Comparison of ENCODE assay signal across 9 cellular contexts in genomic region chr1:233240839-233241682, GRCh38. TPM values are rescaled to one million over a fixed set of nuclear protein-coding genes. Genes with fewer than 3 reads are reported as not detected.
DNase-seq lines count a peak whose midpoint lies in the region; ATAC-seq and TF ChIP-seq lines count a peak whose summit lies in the region.
"Had no signal": no experiment of that assay in that cellular context is flagged by ENCODE, and none has a peak within 500 bp of the region (broad histone marks: within the 10 kb centered on the region; RNA-seq: fewer than 3 reads in every experiment).

No MANE protein-coding gene starts in this region.

- no peak overlapping the region for H3K4me3 Mint-ChIP-seq in neural progenitor cell
- H3K4me3 Mint-ChIP-seq: stimulated activated naive CD8-positive, alpha-beta T cell treated with anti-CD3 and anti-CD28 coated beads, Interleukin-15, Interleukin-2, amounts not matched to agents 100 ng/mL and 50 ng/mL, for 24 hours had no signal

- no peak overlapping the region for H3K27ac Mint-ChIP-seq in neural progenitor cell
- H3K27ac Mint-ChIP-seq: stimulated activated naive CD8-positive, alpha-beta T cell treated with anti-CD3 and anti-CD28 coated beads, Interleukin-15, Interleukin-2, amounts not matched to agents 100 ng/mL and 50 ng/mL, for 24 hours had no signal

- H3K9me3 Mint-ChIP-seq in neural progenitor cell, result no peaks in the 10 kb centered on the region
- H3K9me3 Mint-ChIP-seq: stimulated activated naive CD8-positive, alpha-beta T cell treated with anti-CD3 and anti-CD28 coated beads, Interleukin-15, Interleukin-2, amounts not matched to agents 100 ng/mL and 50 ng/mL, for 24 hours had no signal

- no peak overlapping the region for H3K4me3 ChIP-seq in neural progenitor cell

- H3K27me3 Mint-ChIP-seq in neural progenitor cell (ENCODE audit: insufficient read depth, low read depth), result no peaks in the 10 kb centered on the region
- H3K27me3 Mint-ChIP-seq: stimulated activated naive CD8-positive, alpha-beta T cell treated with anti-CD3 and anti-CD28 coated beads, Interleukin-15, Interleukin-2, amounts not matched to agents 100 ng/mL and 50 ng/mL, for 24 hours had no signal

- peak; percentile 14 for DNase-seq in activated CD4-positive, alpha-beta T cell treated with anti-CD3 and anti-CD28 coated beads for 48 hours
- no peak for DNase-seq in activated CD4-positive, alpha-beta T cell treated with anti-CD3 and anti-CD28 coated beads for 1 hour
- DNase-seq in HK-2 (ENCODE audit: unreplicated experiment), result peak; percentile 44
- DNase-seq in SKM-1 (lab: John Stamatoyannopoulos, UW; ENCODE audit: unreplicated experiment), result peak; percentile 75
- peak; percentile 64 for DNase-seq in fibroblast of peridontal ligament (ENCODE audit: extremely low read depth)
- DNase-seq in neural progenitor cell (ENCODE audit: low spot score), result peak; percentile 73
- no peak for DNase-seq in NK-92 treated with Interleukin-12 subunit alpha and Interleukin-12 subunit beta, amount 100 ng/mL, for 24 hours (lab: John Stamatoyannopoulos, UW)

- no peaks in the 10 kb centered on the region for H3K9me3 ChIP-seq in neural progenitor cell (ENCODE audit: low read depth)

- peaks cover 4% of the 10 kb centered on the region for H3K4me1 Mint-ChIP-seq in neural progenitor cell

- H3K9ac ChIP-seq in neural progenitor cell, result no peak overlapping the region

- no peaks in the 10 kb centered on the region for H3K79me2 ChIP-seq in neural progenitor cell (ENCODE audit: low read depth)

- H3K4me2 ChIP-seq in neural progenitor cell, result no peak overlapping the region

- no peaks in the 10 kb centered on the region for H3K36me3 ChIP-seq in neural progenitor cell

- H3K27ac ChIP-seq in neural progenitor cell, result no peak overlapping the region

- no peak overlapping the region for H2AFZ ChIP-seq in neural progenitor cell (replicated peaks)

- no peaks in the 10 kb centered on the region for H3K27me3 ChIP-seq in neural progenitor cell

- no peaks in the 10 kb centered on the region for H3F3A ChIP-seq in neural progenitor cell (ENCODE audit: low read depth)

- TF ChIP-seq CTCF in neural progenitor cell (IDR thresholded peaks at IDR 0.05), result peak; percentile 81

- H3K4me1 ChIP-seq in neural progenitor cell, result no peaks in the 10 kb centered on the region

- no peaks in the 10 kb centered on the region for H4K20me1 ChIP-seq in neural progenitor cell (ENCODE audit: low read depth)

- ATAC-seq in GM18858 (IDR thresholded peaks at IDR 0.05; ENCODE audit: unreplicated experiment), result no peak

- peaks cover 2% of the 10 kb centered on the region for H3K36me3 Mint-ChIP-seq in neural progenitor cell

RNA-seq across cellular contexts. Expression of gene PCNX2, which starts 54.5 kb away (rescaled TPM):
- 26.2 and 30.8 TPM in 2 replicates for total RNA-seq in neural progenitor cell (ENCODE audit: low replicate concordance)

Comparison
In these comparisons a context has a peak if more than half of its experiments do, and no peak if none do; other contexts are left out.
1. DNase-seq: peak in activated CD4-positive, alpha-beta T cell treated with anti-CD3 and anti-CD28 coated beads for 48 hours (single experiment), HK-2 (single experiment), SKM-1 (single experiment), fibroblast of peridontal ligament (single experiment) and neural progenitor cell (single experiment); none in activated CD4-positive, alpha-beta T cell treated with anti-CD3 and anti-CD28 coated beads for 1 hour (single experiment) and NK-92 treated with Interleukin-12 subunit alpha and Interleukin-12 subunit beta, amount 100 ng/mL, for 24 hours (single experiment).